22 cellular contexts compared by ENCODE assay signal in genomic region chr2:55345064-55345463, GRCh38.
"Had no signal": no experiment of that assay in that cellular context is flagged by ENCODE, and none has a peak within 500 bp of the region (broad histone marks: within the 10 kb centered on the region; RNA-seq: fewer than 3 reads in every experiment).

No MANE protein-coding gene starts in this region.

- H3K27me3 ChIP-seq: ovary, right atrium auricular region, right lobe of liver, testis, thyroid gland, transverse colon, upper lobe of left lung had no signal

- H3K9me3 ChIP-seq: left ventricle myocardium inferior, mucosa of descending colon, ovary, right atrium auricular region, right lobe of liver, testis, thyroid gland, transverse colon, upper lobe of left lung had no signal

- ATAC-seq: mucosa of descending colon; naive thymus-derived CD4-positive, alpha-beta T cell; natural killer cell treated with Interleukin-12 subunit alpha and Interleukin-12 subunit beta and Interleukin-15 and Interleukin-18, amount 100 ng/mL, for 72 hours; right lobe of liver; stimulated activated memory B cell treated with anti-CD40 and anti-IgM and Interleukin-4, amounts not matched to agents 10 μg/mL and 1 μg/mL and 100 μg/mL, for 72 hours; stimulated activated naive CD8-positive, alpha-beta T cell treated with anti-CD3 and anti-CD28 coated beads, Interleukin-15, amount 100 ng/mL, for 72 hours had no signal

- H3K4me3 ChIP-seq: left ventricle myocardium inferior, lung, mucosa of descending colon, ovary, right atrium auricular region, right lobe of liver, smooth muscle cell, testis, thyroid gland, transverse colon, upper lobe of left lung had no signal

- H3K27ac ChIP-seq: left ventricle myocardium inferior, ovary, right atrium auricular region, right lobe of liver, testis, thyroid gland, transverse colon, upper lobe of left lung had no signal

- DNase-seq: islet precursor cell; left ventricle myocardium inferior; midbrain; mucosa of descending colon; naive thymus-derived CD4-positive, alpha-beta T cell; ovary; right lobe of liver; stimulated activated CD4-positive, alpha-beta T cell treated with anti-CD3 and anti-CD28 coated beads, Interleukin-1b, Interleukin-23, amount 100 ng/mL, for 48 hours; stimulated activated CD4-positive, alpha-beta T cell treated with anti-CD3 and anti-CD28 coated beads, Interleukin-2, amount 100 ng/mL, for 48 hours; stimulated activated CD4-positive, alpha-beta T cell treated with anti-CD3 and anti-CD28 coated beads, Interleukin-4, amount 100 ng/mL, for 4 hours; stimulated activated CD8-positive, alpha-beta memory T cell treated with anti-CD3 and anti-CD28 coated beads, Interleukin-4, amount 100 ng/mL, for 48 hours; stimulated activated naive CD4-positive, alpha-beta T cell treated with Interleukin-2 at 50 U/mL for 16 hours; stimulated activated naive CD8-positive, alpha-beta T cell treated with anti-CD3 and anti-CD28 coated beads, Interleukin-15, amount 100 ng/mL, for 72 hours; testis; thyroid gland; transverse colon; upper lobe of left lung had no signal

- H3K36me3 ChIP-seq: ovary, thyroid gland had no signal

- H3K4me1 ChIP-seq: left ventricle myocardium inferior, right atrium auricular region, right lobe of liver, testis, thyroid gland, transverse colon, upper lobe of left lung had no signal
